Comparison of ENCODE assay signal across 8 cellular contexts in genomic region chr10:73743905-73744689, GRCh38. TPM values are rescaled to one million over a fixed set of nuclear protein-coding genes. Genes with fewer than 3 reads are reported as not detected.
DNase-seq lines count a peak whose midpoint lies in the region; ATAC-seq and TF ChIP-seq lines count a peak whose summit lies in the region.

A gene with protein sequence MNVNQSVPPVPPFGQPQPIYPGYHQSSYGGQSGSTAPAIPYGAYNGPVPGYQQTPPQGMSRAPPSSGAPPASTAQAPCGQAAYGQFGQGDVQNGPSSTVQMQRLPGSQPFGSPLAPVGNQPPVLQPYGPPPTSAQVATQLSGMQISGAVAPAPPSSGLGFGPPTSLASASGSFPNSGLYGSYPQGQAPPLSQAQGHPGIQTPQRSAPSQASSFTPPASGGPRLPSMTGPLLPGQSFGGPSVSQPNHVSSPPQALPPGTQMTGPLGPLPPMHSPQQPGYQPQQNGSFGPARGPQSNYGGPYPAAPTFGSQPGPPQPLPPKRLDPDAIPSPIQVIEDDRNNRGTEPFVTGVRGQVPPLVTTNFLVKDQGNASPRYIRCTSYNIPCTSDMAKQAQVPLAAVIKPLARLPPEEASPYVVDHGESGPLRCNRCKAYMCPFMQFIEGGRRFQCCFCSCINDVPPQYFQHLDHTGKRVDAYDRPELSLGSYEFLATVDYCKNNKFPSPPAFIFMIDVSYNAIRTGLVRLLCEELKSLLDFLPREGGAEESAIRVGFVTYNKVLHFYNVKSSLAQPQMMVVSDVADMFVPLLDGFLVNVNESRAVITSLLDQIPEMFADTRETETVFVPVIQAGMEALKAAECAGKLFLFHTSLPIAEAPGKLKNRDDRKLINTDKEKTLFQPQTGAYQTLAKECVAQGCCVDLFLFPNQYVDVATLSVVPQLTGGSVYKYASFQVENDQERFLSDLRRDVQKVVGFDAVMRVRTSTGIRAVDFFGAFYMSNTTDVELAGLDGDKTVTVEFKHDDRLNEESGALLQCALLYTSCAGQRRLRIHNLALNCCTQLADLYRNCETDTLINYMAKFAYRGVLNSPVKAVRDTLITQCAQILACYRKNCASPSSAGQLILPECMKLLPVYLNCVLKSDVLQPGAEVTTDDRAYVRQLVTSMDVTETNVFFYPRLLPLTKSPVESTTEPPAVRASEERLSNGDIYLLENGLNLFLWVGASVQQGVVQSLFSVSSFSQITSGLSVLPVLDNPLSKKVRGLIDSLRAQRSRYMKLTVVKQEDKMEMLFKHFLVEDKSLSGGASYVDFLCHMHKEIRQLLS (plus strand): TSS chr10:73744372. CDS start chr10:73746833, 2,461 bp downstream.

- peak within 1 kb of the TSS; percentile 99 to 100 (median 100) for H3K4me3 Mint-ChIP-seq in CD4-positive, alpha-beta memory T cell

- H3K9me3 ChIP-seq in CD4-positive, alpha-beta memory T cell (ENCODE audit: control insufficient read depth in 1 of 2, low read length in 2 of 2): no peaks in the 10 kb centered on the region
- H3K9me3 ChIP-seq in lung (ENCODE audit: control insufficient read depth in 2 of 2, insufficient read depth in 1 of 2, low read length in 1 of 2): no peaks in the 10 kb centered on the region

- peak within 1 kb of the TSS; percentile 95 for H3K4me3 ChIP-seq in CD4-positive, alpha-beta memory T cell (ENCODE audit: low read length in 2 of 2)
- H3K4me3 ChIP-seq in lung: peak within 1 kb of the TSS; percentile 83

- H3K27me3 ChIP-seq in CD4-positive, alpha-beta memory T cell (ENCODE audit: insufficient read depth, low read length): no peaks in the 10 kb centered on the region
- no peaks in the 10 kb centered on the region for H3K27me3 ChIP-seq in lung (ENCODE audit: control insufficient read depth, insufficient read depth)

- intact Hi-C loops in CD4-positive, alpha-beta memory T cell (cut with micrococcal nuclease): loop anchor here (1.0 kb wide), 5 partner anchors 14 to 118 kb away; partner anchors contain the start of genes NDST2 and ZSWIM8

- CTCF ChIA-PET in CD4-positive, alpha-beta memory T cell (lab: Charles Lee; ENCODE audit: partially characterized antibody): interaction anchor here (0.8 to 3.7 kb wide), 8 partner anchors 10 to 42 kb away, joined by 3 to 23 read pairs (median 3); partner anchors contain the start of gene CHCHD1

- peaks cover 0 to 2% (median 0%) of the 10 kb centered on the region in 8 donors for H3K9me3 Mint-ChIP-seq in CD4-positive, alpha-beta memory T cell

- H3K27me3 Mint-ChIP-seq in CD4-positive, alpha-beta memory T cell: no peaks in the 10 kb centered on the region

- 0 to 1% methylated on average over 37 of the region's 37 CpGs for WGBS in lung, 2 donors

- DNase-seq in CD4-positive, alpha-beta memory T cell: peak; percentile 95 to 96 (median 96)
- peak; percentile 91 for DNase-seq in HS-5 (ENCODE audit: low read depth)
- peak; percentile 93 for DNase-seq in NK-92 treated with Interleukin-12 subunit alpha and Interleukin-12 subunit beta, amount 100 ng/mL, for 24 hours (lab: John Stamatoyannopoulos, UW)
- peak; percentile 96 for DNase-seq in activated CD8-positive, alpha-beta memory T cell treated with anti-CD3 and anti-CD28 coated beads for 24 hours
- peak; percentile 92 for DNase-seq in effector CD8-positive, alpha-beta T cell (lab: John Stamatoyannopoulos, UW)
- DNase-seq in lung (ENCODE audit: low spot score): peak; percentile 96
- peak; percentile 83 to 91 (median 88) for DNase-seq in stimulated activated CD4-positive, alpha-beta T cell treated with anti-CD3 and anti-CD28 coated beads, TNF-alpha, amount 100 ng/mL, for 4 hours (ENCODE audit: low read depth in 3 of 3)

- ATAC-seq in GM19467 (IDR thresholded peaks at IDR 0.05; ENCODE audit: unreplicated experiment): peak; percentile 86
- peak; percentile 90 for ATAC-seq in lung (ENCODE audit: insufficient read depth, low FRiP score)

- peak within 1 kb of the TSS; percentile 97 for H3K27ac ChIP-seq in CD4-positive, alpha-beta memory T cell (ENCODE audit: low read depth, low read length)
- peak within 1 kb of the TSS; percentile 89 to 97 for H3K27ac ChIP-seq in lung (ENCODE audit: low read depth in 1 of 2, low read length in 1 of 2)

- POLR2A ChIA-PET in CD4-positive, alpha-beta memory T cell (lab: Charles Lee; ENCODE audit: partially characterized antibody): interaction anchor here (0.5 to 5.0 kb wide), 23 partner anchors 9 to 1467 kb away, joined by 3 to 79 read pairs (median 4); partner anchors contain the start of genes CAMK2G, CHCHD1, DNAJC9 and PPP3CB

- H3K27ac Mint-ChIP-seq in CD4-positive, alpha-beta memory T cell: peak within 1 kb of the TSS; percentile 99 to 100 (median 100)

- H3K4me1 Mint-ChIP-seq in CD4-positive, alpha-beta memory T cell: peaks cover 20 to 47% (median 33%) of the 10 kb centered on the region in 4 donors

- H3K36me3 Mint-ChIP-seq in CD4-positive, alpha-beta memory T cell: peaks cover 12 to 29% of the 10 kb centered on the region in 2 donors

- TF ChIP-seq CTCF in lung (IDR thresholded peaks at IDR 0.05; ENCODE audit: control extremely low read depth, extremely low read depth): no peak

- peaks cover 38% of the 10 kb centered on the region for H3K4me1 ChIP-seq in CD4-positive, alpha-beta memory T cell (ENCODE audit: insufficient read depth, low read length)
- peaks cover 2 to 14% of the 10 kb centered on the region in 2 donors for H3K4me1 ChIP-seq in lung (ENCODE audit: control insufficient read depth in 2 of 2, insufficient read depth in 2 of 2, low read length in 2 of 2)

- H3K36me3 ChIP-seq in CD4-positive, alpha-beta memory T cell (ENCODE audit: insufficient read depth, low read length): peaks cover 7% of the 10 kb centered on the region
- H3K36me3 ChIP-seq in lung (ENCODE audit: control insufficient read depth in 2 of 2, insufficient read depth in 2 of 2, low read length in 2 of 2): peaks cover 13 to 15% of the 10 kb centered on the region in 2 donors

RNA-seq across cellular contexts. Expression of the gene that starts here (rescaled TPM):
- 100 to 1,000 TPM; 126 to 127 TPM for total RNA-seq in CD4-positive, alpha-beta memory T cell
- 10 to 100 TPM; 32.5 to 68.6 TPM for polyA plus RNA-seq in CD4-positive, alpha-beta memory T cell
- total RNA-seq in lung: 10 to 100 TPM; 67.3 to 77.4 TPM
- 10 to 100 TPM; 42.3 to 47.6 TPM for polyA plus RNA-seq in lung

Comparison
In these comparisons a context has a peak if more than half of its experiments do, and no peak if none do; other contexts are left out.
1. Peak in every context shown above with its lines: DNase-seq, ATAC-seq, H3K4me3 ChIP-seq and H3K27ac ChIP-seq.